In genomic region chr17:31750578-31750977, GRCh38 we compare ENCODE assay signal across 3 cellular contexts.
TF ChIP-seq lines count a peak whose summit lies in the region.

No MANE protein-coding gene starts in this region.

TF ChIP-seq in GM23338, 12 proteins besides CTCF, POLR2A, EP300 and RAD21:
- TF ChIP-seq EZH2phosphoT487 (IDR thresholded peaks at IDR 0.05; ENCODE audit: unreplicated experiment) (no peak), ZNF331 (CRISPR knock-in tag; IDR thresholded peaks at IDR 0.05; ENCODE audit: low read depth) (no peak), JUNB (IDR thresholded peaks at IDR 0.05; ENCODE audit: unreplicated experiment) (no peak), CREB1 (CRISPR knock-in tag; IDR thresholded peaks at IDR 0.05; ENCODE audit: low read depth) (no peak)

TF ChIP-seq in IMR-90, 13 proteins besides CTCF, POLR2A, EP300 and RAD21:
- no peak for TF ChIP-seq CHD1 (IDR thresholded peaks at IDR 0.05; ENCODE audit: low read depth, low read length)
- TF ChIP-seq RCOR1 (IDR thresholded peaks at IDR 0.05; ENCODE audit: insufficient replicate concordance, low read length) = no peak
- TF ChIP-seq RFX5 (IDR thresholded peaks at IDR 0.05; ENCODE audit: low read depth, low read length) = no peak
- no peak for TF ChIP-seq ELK1 (IDR thresholded peaks at IDR 0.05; ENCODE audit: borderline replicate concordance, low read depth, low read length)
- no peak for TF ChIP-seq NFE2L2 (IDR thresholded peaks at IDR 0.05; ENCODE audit: low read depth, low read length)
- TF ChIP-seq CEBPB (IDR thresholded peaks at IDR 0.05; ENCODE audit: low read depth, low read length) = no peak
- TF ChIP-seq SMC3 (IDR thresholded peaks at IDR 0.05; ENCODE audit: low read depth, low read length) = no peak
- no peak for TF ChIP-seq MAZ (IDR thresholded peaks at IDR 0.05; ENCODE audit: borderline replicate concordance, low read depth, low read length)
- no peak for TF ChIP-seq USF2 (IDR thresholded peaks at IDR 0.05; ENCODE audit: low read depth, low read length)
- TF ChIP-seq FOS (IDR thresholded peaks at IDR 0.05; ENCODE audit: low read depth, low read length) = no peak
- TF ChIP-seq BHLHE40 (IDR thresholded peaks at IDR 0.05; ENCODE audit: low read depth, low read length) = no peak
- no peak for TF ChIP-seq MAFK (IDR thresholded peaks at IDR 0.05; ENCODE audit: low read depth, low read length)
- no peak for TF ChIP-seq MXI1 (IDR thresholded peaks at IDR 0.05; ENCODE audit: borderline replicate concordance, low read depth, low read length)

TF ChIP-seq in H1, 55 proteins besides CTCF, POLR2A, EP300 and RAD21:
- TF ChIP-seq HDAC6 (IDR thresholded peaks at IDR 0.05; ENCODE audit: low read depth, low read length) (no peak), TCF12 (IDR thresholded peaks at IDR 0.05; ENCODE audit: low read depth, low read length) (no peak), RXRA (IDR thresholded peaks at IDR 0.05; ENCODE audit: insufficient read depth, low read depth, low read length) (no peak), YY1 (IDR thresholded peaks at IDR 0.05; ENCODE audit: low read depth, low read length) (no peak), HDAC2 (IDR thresholded peaks at IDR 0.05; ENCODE audit: borderline replicate concordance in 1 of 2, low read depth in 2 of 2, low read length in 2 of 2) (no peak), SIRT6 (IDR thresholded peaks at IDR 0.05; ENCODE audit: low read length) (no peak), BCL11A (IDR thresholded peaks at IDR 0.05; ENCODE audit: low read depth in 2 of 2, low read length in 2 of 2) (no peak), SUZ12 (IDR thresholded peaks at IDR 0.05; ENCODE audit: low read length) (no peak), SIX5 (IDR thresholded peaks at IDR 0.05; ENCODE audit: low read depth, low read length) (no peak), SAP30 (IDR thresholded peaks at IDR 0.05; ENCODE audit: insufficient read depth, insufficient replicate concordance, low read length) (no peak), RFX5 (IDR thresholded peaks at IDR 0.05; ENCODE audit: borderline replicate concordance, low read depth, low read length) (no peak), SP2 (IDR thresholded peaks at IDR 0.05; ENCODE audit: low read length) (no peak), EZH2 (IDR thresholded peaks at IDR 0.05; ENCODE audit: low read depth, low read length, severe bottlenecking) (no peak), CHD2 (IDR thresholded peaks at IDR 0.05; ENCODE audit: low read length) (no peak), TEAD4 (IDR thresholded peaks at IDR 0.05; ENCODE audit: low read depth, low read length) (no peak), MAX (IDR thresholded peaks at IDR 0.05) (no peak)
